In genomic region chr18:72833471-72833870, GRCh38 we compare ENCODE assay signal across 25 cellular contexts. TPM values are rescaled to one million over a fixed set of nuclear protein-coding genes. Genes with fewer than 3 reads are reported as not detected.
"Had no signal": no experiment of that assay in that cellular context is flagged by ENCODE, and none has a peak within 500 bp of the region (broad histone marks: within the 10 kb centered on the region; RNA-seq: fewer than 3 reads in every experiment).

No MANE protein-coding gene starts in this region.

- ATAC-seq: activated T-cell treated with anti-CD3 and anti-CD28 coated beads, Interleukin-2, amount 50 U/mL, for 4 hours; natural killer cell; stimulated activated naive B cell treated with anti-CD40 and anti-IgM and Interleukin-4, amounts not matched to agents 10 μg/mL and 1 μg/mL and 100 μg/mL, for 72 hours had no signal

- DNase-seq: activated CD4-positive, alpha-beta T cell treated with anti-CD3 and anti-CD28 coated beads for 4 hours; activated CD4-positive, alpha-beta T cell treated with anti-CD3 and anti-CD28 coated beads, Interleukin-2, amount 50 U/mL, for 48 hours; activated CD4-positive, CD25-positive, alpha-beta regulatory T cell; activated CD8-positive, alpha-beta memory T cell treated with anti-CD3 and anti-CD28 coated beads, Interleukin-2, amount 50 U/mL, for 48 hours; activated naive CD4-positive, alpha-beta T cell; activated T-cell treated with anti-CD3 and anti-CD28 coated beads, Interleukin-2, amount 50 U/mL, for 4 hours; adrenal gland; effector CD4-positive, alpha-beta T cell; erythroblast; foreskin melanocyte; kidney glomerular epithelial cell; left ventricle myocardium inferior; natural killer cell; sigmoid colon; stimulated activated CD4-positive, alpha-beta T cell treated with anti-CD3 and anti-CD28 coated beads, Interleukin-2, amount 100 ng/mL, for 48 hours; stimulated activated CD8-positive, alpha-beta memory T cell treated with anti-CD3 and anti-CD28 coated beads, Interleukin-4, amount 100 ng/mL, for 48 hours; stimulated activated naive B cell treated with anti-CD40 and anti-IgM and Interleukin-4, amounts not matched to agents 10 μg/mL and 1 μg/mL and 100 μg/mL, for 72 hours; trophoblast cell had no signal

- H3K9me3 ChIP-seq: adrenal gland, left ventricle myocardium inferior, sigmoid colon had no signal

- H3K27ac ChIP-seq: adrenal gland, cardiac muscle cell, left ventricle myocardium inferior, sigmoid colon had no signal

- H3K36me3 ChIP-seq: adrenal gland, cardiac muscle cell, left ventricle myocardium inferior, sigmoid colon had no signal

- H3K4me1 ChIP-seq: adrenal gland, left ventricle myocardium inferior, sigmoid colon had no signal

- H3K27me3 ChIP-seq: adrenal gland, cardiac muscle cell, sigmoid colon had no signal

- H3K4me3 ChIP-seq: adrenal gland, cardiac muscle cell, left ventricle myocardium inferior, sigmoid colon had no signal

RNA-seq across cellular contexts. Expression of gene NETO1, which starts 34.3 kb away (rescaled TPM):
- total RNA-seq: activated CD8-positive, alpha-beta memory T cell treated with anti-CD3 and anti-CD28 coated beads for 36 hours; activated T-helper 2 cell treated with anti-CD3 and anti-CD28 coated beads, Interferon-gamma antibody, Interleukin-2, Interleukin-4, amounts not matched to agents 10 μg/mL and 5 μg/mL and 100 μg/mL, durations not matched to agents 14 hours and 24 hours and 36 hours; chondrocyte; left ventricle myocardium inferior; lung microvascular endothelial cell; mesothelial cell of epicardium; natural killer cell; osteoblast had no signal
